Comparison of ENCODE assay signal across 1 cellular context in the genomic region with DNA sequence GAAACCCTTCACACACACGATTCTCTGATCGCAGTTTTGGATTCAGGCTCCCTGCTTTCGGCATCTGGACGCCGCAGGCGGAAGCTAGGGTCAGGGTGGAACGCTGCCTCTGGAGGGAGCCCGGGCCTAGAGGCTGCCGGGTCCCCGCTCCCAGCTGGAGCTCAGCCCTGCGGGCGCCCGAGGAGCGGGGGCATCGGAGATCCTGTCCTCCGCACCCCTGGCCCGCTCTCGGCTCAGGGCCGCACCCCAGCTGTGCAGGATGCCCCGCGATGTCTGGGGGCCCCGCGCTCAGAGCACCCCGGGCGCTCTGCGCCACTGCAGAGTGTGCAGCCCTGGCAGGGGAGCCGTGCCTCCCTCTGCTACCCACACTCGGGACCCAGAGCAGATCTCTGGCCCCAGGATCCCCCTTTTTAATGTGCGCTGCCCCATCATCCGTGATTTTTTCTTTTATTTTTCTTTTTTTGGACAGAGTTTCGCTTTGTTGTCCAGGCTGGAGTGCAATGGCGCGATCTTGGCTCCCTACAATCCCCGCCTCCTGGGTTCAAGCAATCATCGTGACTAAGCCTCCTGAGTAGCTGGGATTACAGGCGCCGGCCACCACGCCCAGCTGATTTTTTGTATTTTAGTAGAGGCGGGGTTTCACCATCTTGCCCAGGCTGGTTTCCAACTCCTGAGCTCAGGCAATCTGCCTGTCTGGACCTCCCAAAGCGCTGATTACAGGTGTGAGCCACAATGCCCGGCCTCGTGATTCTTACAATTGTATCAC.
TF ChIP-seq lines count a peak whose summit lies in the region.

No MANE protein-coding gene starts in this region.

TF ChIP-seq in HepG2, 621 proteins besides CTCF, POLR2A, EP300 and RAD21 (continued from another document):
- TF ChIP-seq, protein P1, sequence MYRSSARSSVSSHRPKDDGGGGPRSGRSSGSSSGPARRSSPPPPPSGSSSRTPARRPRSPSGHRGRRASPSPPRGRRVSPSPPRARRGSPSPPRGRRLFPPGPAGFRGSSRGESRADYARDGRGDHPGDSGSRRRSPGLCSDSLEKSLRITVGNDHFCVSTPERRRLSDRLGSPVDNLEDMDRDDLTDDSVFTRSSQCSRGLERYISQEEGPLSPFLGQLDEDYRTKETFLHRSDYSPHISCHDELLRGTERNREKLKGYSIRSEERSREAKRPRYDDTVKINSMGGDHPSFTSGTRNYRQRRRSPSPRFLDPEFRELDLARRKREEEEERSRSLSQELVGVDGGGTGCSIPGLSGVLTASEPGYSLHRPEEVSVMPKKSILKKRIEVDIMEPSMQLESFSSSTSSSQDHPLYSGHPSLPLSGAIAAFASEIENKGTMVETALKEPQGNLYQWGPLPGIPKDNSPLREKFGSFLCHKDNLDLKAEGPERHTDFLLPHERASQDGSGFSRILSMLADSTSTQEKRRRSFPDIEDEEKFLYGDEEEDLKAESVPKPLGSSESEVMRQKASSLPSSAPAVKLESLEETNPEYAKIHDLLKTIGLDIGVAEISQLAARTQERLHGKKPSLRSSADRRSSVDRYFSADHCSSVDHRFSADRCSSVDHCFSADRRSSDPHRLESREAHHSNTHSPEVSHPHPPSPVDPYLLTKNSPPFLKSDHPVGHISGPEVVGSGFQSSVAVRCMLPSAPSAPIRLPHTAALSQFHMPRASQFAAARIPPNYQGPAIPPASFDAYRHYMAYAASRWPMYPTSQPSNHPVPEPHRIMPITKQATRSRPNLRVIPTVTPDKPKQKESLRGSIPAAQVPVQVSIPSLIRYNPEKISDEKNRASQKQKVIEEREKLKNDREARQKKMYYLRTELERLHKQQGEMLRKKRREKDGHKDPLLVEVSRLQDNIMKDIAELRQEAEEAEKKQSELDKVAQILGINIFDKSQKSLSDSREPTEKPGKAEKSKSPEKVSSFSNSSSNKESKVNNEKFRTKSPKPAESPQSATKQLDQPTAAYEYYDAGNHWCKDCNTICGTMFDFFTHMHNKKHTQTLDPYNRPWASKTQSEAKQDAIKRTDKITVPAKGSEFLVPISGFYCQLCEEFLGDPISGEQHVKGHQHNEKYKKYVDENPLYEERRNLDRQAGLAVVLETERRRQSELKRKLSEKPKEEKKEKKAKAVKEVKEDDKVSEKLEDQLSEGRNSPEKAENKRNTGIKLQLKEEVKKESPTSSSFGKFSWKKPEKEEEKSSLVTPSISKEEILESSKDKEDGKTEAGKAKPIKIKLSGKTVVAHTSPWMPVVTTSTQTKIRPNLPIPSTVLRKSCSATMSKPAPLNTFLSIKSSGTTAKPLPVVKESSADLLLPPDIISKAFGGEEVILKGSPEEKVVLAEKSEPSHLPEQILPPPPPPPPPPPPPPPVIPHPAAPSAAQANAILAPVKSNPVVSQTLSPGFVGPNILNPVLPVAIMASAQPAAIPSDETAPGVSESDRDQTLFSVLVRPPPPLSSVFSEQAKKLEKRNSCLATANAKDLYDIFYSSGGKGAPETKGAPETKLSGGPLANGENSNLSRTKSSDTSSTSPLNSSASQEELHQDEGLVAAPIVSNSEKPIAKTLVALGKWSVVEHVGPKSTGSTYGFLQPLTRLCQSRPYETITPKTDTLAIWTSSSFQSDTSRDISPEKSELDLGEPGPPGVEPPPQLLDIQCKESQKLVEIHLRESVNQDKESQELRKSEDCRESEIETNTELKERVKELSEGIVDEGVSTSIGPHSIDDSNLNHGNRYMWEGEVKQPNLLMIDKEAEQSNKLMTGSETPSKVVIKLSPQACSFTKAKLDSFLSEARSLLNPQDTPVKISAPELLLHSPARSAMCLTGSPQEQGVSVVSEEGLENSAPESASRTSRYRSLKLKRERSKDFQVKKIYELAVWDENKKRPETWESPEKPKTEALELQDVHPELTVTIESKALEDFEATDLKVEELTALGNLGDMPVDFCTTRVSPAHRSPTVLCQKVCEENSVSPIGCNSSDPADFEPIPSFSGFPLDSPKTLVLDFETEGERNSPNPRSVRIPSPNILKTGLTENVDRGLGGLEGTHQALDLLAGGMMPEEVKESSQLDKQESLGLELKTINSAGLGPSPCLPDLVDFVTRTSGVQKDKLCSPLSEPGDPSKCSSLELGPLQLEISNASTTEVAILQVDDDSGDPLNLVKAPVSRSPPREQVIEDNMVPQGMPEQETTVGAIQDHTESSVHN (CRISPR knock-in tag; IDR thresholded peaks at IDR 0.05), result no peak
- TF ChIP-seq FLYWCH1 (CRISPR knock-in tag; IDR thresholded peaks at IDR 0.05) (no peak), ZNF563 (CRISPR knock-in tag; IDR thresholded peaks at IDR 0.05) (no peak)
- TF ChIP-seq, protein P2, sequence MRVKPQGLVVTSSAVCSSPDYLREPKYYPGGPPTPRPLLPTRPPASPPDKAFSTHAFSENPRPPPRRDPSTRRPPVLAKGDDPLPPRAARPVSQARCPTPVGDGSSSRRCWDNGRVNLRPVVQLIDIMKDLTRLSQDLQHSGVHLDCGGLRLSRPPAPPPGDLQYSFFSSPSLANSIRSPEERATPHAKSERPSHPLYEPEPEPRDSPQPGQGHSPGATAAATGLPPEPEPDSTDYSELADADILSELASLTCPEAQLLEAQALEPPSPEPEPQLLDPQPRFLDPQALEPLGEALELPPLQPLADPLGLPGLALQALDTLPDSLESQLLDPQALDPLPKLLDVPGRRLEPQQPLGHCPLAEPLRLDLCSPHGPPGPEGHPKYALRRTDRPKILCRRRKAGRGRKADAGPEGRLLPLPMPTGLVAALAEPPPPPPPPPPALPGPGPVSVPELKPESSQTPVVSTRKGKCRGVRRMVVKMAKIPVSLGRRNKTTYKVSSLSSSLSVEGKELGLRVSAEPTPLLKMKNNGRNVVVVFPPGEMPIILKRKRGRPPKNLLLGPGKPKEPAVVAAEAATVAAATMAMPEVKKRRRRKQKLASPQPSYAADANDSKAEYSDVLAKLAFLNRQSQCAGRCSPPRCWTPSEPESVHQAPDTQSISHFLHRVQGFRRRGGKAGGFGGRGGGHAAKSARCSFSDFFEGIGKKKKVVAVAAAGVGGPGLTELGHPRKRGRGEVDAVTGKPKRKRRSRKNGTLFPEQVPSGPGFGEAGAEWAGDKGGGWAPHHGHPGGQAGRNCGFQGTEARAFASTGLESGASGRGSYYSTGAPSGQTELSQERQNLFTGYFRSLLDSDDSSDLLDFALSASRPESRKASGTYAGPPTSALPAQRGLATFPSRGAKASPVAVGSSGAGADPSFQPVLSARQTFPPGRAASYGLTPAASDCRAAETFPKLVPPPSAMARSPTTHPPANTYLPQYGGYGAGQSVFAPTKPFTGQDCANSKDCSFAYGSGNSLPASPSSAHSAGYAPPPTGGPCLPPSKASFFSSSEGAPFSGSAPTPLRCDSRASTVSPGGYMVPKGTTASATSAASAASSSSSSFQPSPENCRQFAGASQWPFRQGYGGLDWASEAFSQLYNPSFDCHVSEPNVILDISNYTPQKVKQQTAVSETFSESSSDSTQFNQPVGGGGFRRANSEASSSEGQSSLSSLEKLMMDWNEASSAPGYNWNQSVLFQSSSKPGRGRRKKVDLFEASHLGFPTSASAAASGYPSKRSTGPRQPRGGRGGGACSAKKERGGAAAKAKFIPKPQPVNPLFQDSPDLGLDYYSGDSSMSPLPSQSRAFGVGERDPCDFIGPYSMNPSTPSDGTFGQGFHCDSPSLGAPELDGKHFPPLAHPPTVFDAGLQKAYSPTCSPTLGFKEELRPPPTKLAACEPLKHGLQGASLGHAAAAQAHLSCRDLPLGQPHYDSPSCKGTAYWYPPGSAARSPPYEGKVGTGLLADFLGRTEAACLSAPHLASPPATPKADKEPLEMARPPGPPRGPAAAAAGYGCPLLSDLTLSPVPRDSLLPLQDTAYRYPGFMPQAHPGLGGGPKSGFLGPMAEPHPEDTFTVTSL (CRISPR knock-in tag; IDR thresholded peaks at IDR 0.05; ENCODE audit: borderline replicate concordance), result no peak
